In genomic region chr15:39919396-39919739, GRCh38 we compare ENCODE assay signal across 9 cellular contexts. TPM values are rescaled to one million over a fixed set of nuclear protein-coding genes. Genes with fewer than 3 reads are reported as not detected.
A peak's percentile ranks its signal among the peaks of the same experiment; 100 is the strongest.
DNase-seq lines count a peak whose midpoint lies in the region; ATAC-seq and TF ChIP-seq lines count a peak whose summit lies in the region.
"Had no signal": no experiment of that assay in that cellular context is flagged by ENCODE, and none has a peak within 500 bp of the region (broad histone marks: within the 10 kb centered on the region; RNA-seq: fewer than 3 reads in every experiment).

No MANE protein-coding gene starts in this region.

- H3K27me3 ChIP-seq in spleen (replicated peaks in 1 of 7): peaks cover 0 to 53% (median 36%) of the 10 kb centered on the region in 7 donors

- H3K9me3 ChIP-seq in spleen: no peaks in the 10 kb centered on the region

- H3K27me3 Mint-ChIP-seq in activated T-helper 2 cell treated with anti-CD3 and anti-CD28 coated beads, Interferon-gamma antibody, Interleukin-2, Interleukin-4, amounts not matched to agents 10 μg/mL and 5 μg/mL and 100 μg/mL, durations not matched to agents 14 hours and 24 hours and 36 hours (ENCODE audit: low read depth): peaks cover 43% of the 10 kb centered on the region

- no peak for TF ChIP-seq POLR2A in spleen (IDR thresholded peaks at IDR 0.05)

- H3K27ac Mint-ChIP-seq in activated T-helper 2 cell treated with anti-CD3 and anti-CD28 coated beads, Interferon-gamma antibody, Interleukin-2, Interleukin-4, amounts not matched to agents 10 μg/mL and 5 μg/mL and 100 μg/mL, durations not matched to agents 14 hours and 24 hours and 36 hours: no peak overlapping the region

- peak overlapping the region; percentile 45 for H3K4me3 Mint-ChIP-seq in activated T-helper 2 cell treated with anti-CD3 and anti-CD28 coated beads, Interferon-gamma antibody, Interleukin-2, Interleukin-4, amounts not matched to agents 10 μg/mL and 5 μg/mL and 100 μg/mL, durations not matched to agents 14 hours and 24 hours and 36 hours (ENCODE audit: low read depth)

- peaks cover 19% of the 10 kb centered on the region for H3K4me1 Mint-ChIP-seq in activated T-helper 2 cell treated with anti-CD3 and anti-CD28 coated beads, Interferon-gamma antibody, Interleukin-2, Interleukin-4, amounts not matched to agents 10 μg/mL and 5 μg/mL and 100 μg/mL, durations not matched to agents 14 hours and 24 hours and 36 hours (ENCODE audit: low read depth)

- ATAC-seq in HG03045 (IDR thresholded peaks at IDR 0.05; ENCODE audit: unreplicated experiment): no peak

- DNase-seq in DMS 273 (lab: John Stamatoyannopoulos, UW; ENCODE audit: unreplicated experiment) (peak; percentile 53), DMS 273 treated with DMSO at 0.1 percent for 48 hours (lab: John Stamatoyannopoulos, UW) (no peak), iPS-NIHi11 (ENCODE audit: low spot score) (peak; percentile 17), spleen (no peak), CD1c-positive myeloid dendritic cell (ENCODE audit: extremely low spot score) (no peak), substantia nigra (lab: John Stamatoyannopoulos, UW) (no peak)
- no peak for DNase-seq in activated T-helper 2 cell treated with anti-CD3 and anti-CD28 coated beads, Interferon-gamma antibody, Interleukin-2, Interleukin-4, amounts not matched to agents 10 μg/mL and 5 μg/mL and 100 μg/mL, durations not matched to agents 14 hours and 24 hours and 36 hours (ENCODE audit: low spot score)

- H3K36me3 Mint-ChIP-seq in activated T-helper 2 cell treated with anti-CD3 and anti-CD28 coated beads, Interferon-gamma antibody, Interleukin-2, Interleukin-4, amounts not matched to agents 10 μg/mL and 5 μg/mL and 100 μg/mL, durations not matched to agents 14 hours and 24 hours and 36 hours (ENCODE audit: low read depth): peaks cover 10% of the 10 kb centered on the region

- H3K36me3 ChIP-seq in spleen: no peaks in the 10 kb centered on the region

- no peak for TF ChIP-seq CTCF in spleen (IDR thresholded peaks at IDR 0.05 in 8 of 11, conservative IDR thresholded peaks at IDR 0.05 in 3 of 11)

- peaks cover 8 to 27% (median 20%) of the 10 kb centered on the region in 6 donors for H3K4me1 ChIP-seq in spleen

- H3K9me3 Mint-ChIP-seq in activated T-helper 2 cell treated with anti-CD3 and anti-CD28 coated beads, Interferon-gamma antibody, Interleukin-2, Interleukin-4, amounts not matched to agents 10 μg/mL and 5 μg/mL and 100 μg/mL, durations not matched to agents 14 hours and 24 hours and 36 hours: peaks cover 7% of the 10 kb centered on the region

- H3K27ac ChIP-seq in spleen: peak overlapping the region in 7 of 8 donors; percentile 62 to 80 (median 76)
- H3K27ac ChIP-seq in substantia nigra (ENCODE audit: low read depth, low read length, poor library complexity, severe bottlenecking): no peak overlapping the region
- H3K27ac ChIP-seq: 22Rv1 had no signal

- intact Hi-C loops in activated T-helper 2 cell treated with anti-CD3 and anti-CD28 coated beads, Interferon-gamma antibody, Interleukin-2, Interleukin-4, amounts not matched to agents 10 μg/mL and 5 μg/mL and 100 μg/mL, durations not matched to agents 14 hours and 24 hours and 36 hours (cut with micrococcal nuclease): no loop called here
- intact Hi-C loops in spleen (cut with DNase I; ENCODE audit: low total_unique reads): no loop called here

- 6 to 11% (median 7%) methylated on average over 15 of the region's 15 CpGs for WGBS in spleen, 5 donors

- H3K4me3 ChIP-seq in spleen: peak overlapping the region; percentile 64 to 81 (median 70)

RNA-seq across cellular contexts. Expression of gene GPR176, which starts 0.7 kb away (rescaled TPM):
- 0.34 and 0.53 TPM in 2 replicates for total RNA-seq in activated T-helper 2 cell treated with anti-CD3 and anti-CD28 coated beads, Interferon-gamma antibody, Interleukin-2, Interleukin-4, amounts not matched to agents 10 μg/mL and 5 μg/mL and 100 μg/mL, durations not matched to agents 14 hours and 24 hours and 36 hours
- 10 to 100 TPM in 1 of 7 donors, 1 to 10 TPM in 6; 3.2 to 12.8 (median 6.6) TPM for total RNA-seq in spleen
- polyA plus RNA-seq in spleen: 1 to 10 TPM; 2.7 to 4.6 (median 4.0) TPM

RNA-seq across cellular contexts. Expression of gene EIF2AK4, which starts 14.5 kb away (rescaled TPM):
- 58.9 and 61.9 TPM in 2 replicates for total RNA-seq in activated T-helper 2 cell treated with anti-CD3 and anti-CD28 coated beads, Interferon-gamma antibody, Interleukin-2, Interleukin-4, amounts not matched to agents 10 μg/mL and 5 μg/mL and 100 μg/mL, durations not matched to agents 14 hours and 24 hours and 36 hours
- total RNA-seq in spleen: 10 to 100 TPM; 21.0 to 56.2 (median 28.7) TPM
- polyA plus RNA-seq in spleen: 10 to 100 TPM; 28.9 to 34.7 (median 33.8) TPM

Comparison
In these comparisons a context has a peak if more than half of its experiments do, and no peak if none do; other contexts are left out.
1. DNase-seq: peak in DMS 273 (single experiment) and iPS-NIHi11 (single experiment); none in DMS 273 treated with DMSO at 0.1 percent for 48 hours (single experiment), activated T-helper 2 cell treated with anti-CD3 and anti-CD28 coated beads, Interferon-gamma antibody, Interleukin-2, Interleukin-4, amounts not matched to agents 10 μg/mL and 5 μg/mL and 100 μg/mL, durations not matched to agents 14 hours and 24 hours and 36 hours (single experiment), spleen (single experiment), CD1c-positive myeloid dendritic cell (single experiment) and substantia nigra (0 of 49).